In the genomic region with DNA sequence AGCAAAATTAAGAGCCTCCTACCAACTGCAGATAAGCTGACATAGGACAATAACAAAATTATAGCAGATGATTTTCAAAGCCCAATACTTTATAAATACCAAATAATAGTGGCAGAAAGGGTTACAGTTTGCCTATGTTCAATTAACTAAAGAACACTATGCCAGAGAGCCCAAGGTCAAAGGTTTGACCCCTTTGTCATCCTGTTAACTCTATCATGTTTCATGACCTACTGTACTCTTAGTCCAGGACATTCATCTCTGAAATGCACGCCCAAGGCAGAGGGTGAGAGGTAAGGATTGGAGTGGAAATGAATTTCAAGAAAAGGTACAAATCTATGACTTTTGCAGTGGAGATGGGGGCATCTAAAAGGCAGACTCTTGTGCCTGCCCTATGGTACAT, we compare ENCODE assay signal across 14 cellular contexts.
DNase-seq lines count a peak whose midpoint lies in the region; ATAC-seq and TF ChIP-seq lines count a peak whose summit lies in the region.
"Had no signal": no experiment of that assay in that cellular context is flagged by ENCODE, and none has a peak within 500 bp of the region (broad histone marks: within the 10 kb centered on the region; RNA-seq: fewer than 3 reads in every experiment).

No MANE protein-coding gene starts in this region.

- H3K4me1 ChIP-seq in osteoblast (ENCODE audit: insufficient read depth, low read length), result no peaks in the 10 kb centered on the region
- H3K4me1 ChIP-seq: transverse colon had no signal

- no peaks in the 10 kb centered on the region for H3K79me2 ChIP-seq in osteoblast (ENCODE audit: insufficient read depth, low read length)

- no peaks in the 10 kb centered on the region for H4K20me1 ChIP-seq in osteoblast (ENCODE audit: insufficient read depth, low read length)

- TF ChIP-seq CTCF in osteoblast (IDR thresholded peaks at IDR 0.05; ENCODE audit: extremely low read depth, low read depth, low read length), result no peak

- no peaks in the 10 kb centered on the region for H3K9me3 Mint-ChIP-seq in activated CD8-positive, alpha-beta memory T cell treated with anti-CD3 and anti-CD28 coated beads, Interleukin-2, amount 10 ng/mL, durations not matched to agents 7 days and 5 days (ENCODE audit: low read depth)
- H3K9me3 Mint-ChIP-seq in IgD-negative memory B cell, result peaks cover 0 to 2% (median 0%) of the 10 kb centered on the region in 3 donors
- no peaks in the 10 kb centered on the region for H3K9me3 Mint-ChIP-seq in activated T-helper 17 cell treated with anti-CD3 and anti-CD28 coated beads, Interleukin-2, amount 50 U/mL, for 72 hours

- H3K27me3 Mint-ChIP-seq in activated CD8-positive, alpha-beta memory T cell treated with anti-CD3 and anti-CD28 coated beads, Interleukin-2, amount 10 ng/mL, durations not matched to agents 7 days and 5 days, result peaks cover 3% of the 10 kb centered on the region
- peaks cover 1% of the 10 kb centered on the region for H3K27me3 Mint-ChIP-seq in IgD-negative memory B cell
- no peaks in the 10 kb centered on the region for H3K27me3 Mint-ChIP-seq in activated T-helper 17 cell treated with anti-CD3 and anti-CD28 coated beads, Interleukin-2, amount 50 U/mL, for 72 hours

- no peak overlapping the region for H3K27ac ChIP-seq in osteoblast (ENCODE audit: low read depth, low read length)
- H3K27ac ChIP-seq: C4-2B had no signal

- peak overlapping the region; percentile 62 for H3K4me3 ChIP-seq in osteoblast (ENCODE audit: insufficient read depth, low read length)
- H3K4me3 ChIP-seq: transverse colon had no signal

- H3K4me2 ChIP-seq in osteoblast (ENCODE audit: insufficient read depth, low read length), result peak overlapping the region; percentile 71

- H3K36me3 Mint-ChIP-seq in activated CD8-positive, alpha-beta memory T cell treated with anti-CD3 and anti-CD28 coated beads, Interleukin-2, amount 10 ng/mL, durations not matched to agents 7 days and 5 days, result peaks cover 5% of the 10 kb centered on the region
- H3K36me3 Mint-ChIP-seq in IgD-negative memory B cell, result peaks cover 4% of the 10 kb centered on the region
- no peaks in the 10 kb centered on the region for H3K36me3 Mint-ChIP-seq in activated T-helper 17 cell treated with anti-CD3 and anti-CD28 coated beads, Interleukin-2, amount 50 U/mL, for 72 hours (ENCODE audit: low read depth)

- H3K9me3 ChIP-seq in osteoblast (ENCODE audit: low read depth, low read length), result no peaks in the 10 kb centered on the region
- H3K9me3 ChIP-seq: transverse colon had no signal

- H3K27ac Mint-ChIP-seq in activated CD8-positive, alpha-beta memory T cell treated with anti-CD3 and anti-CD28 coated beads, Interleukin-2, amount 10 ng/mL, durations not matched to agents 7 days and 5 days, result peak overlapping the region; percentile 84
- peak overlapping the region in 2 of 3 donors; percentile 73 to 94 for H3K27ac Mint-ChIP-seq in IgD-negative memory B cell
- H3K27ac Mint-ChIP-seq in activated T-helper 17 cell treated with anti-CD3 and anti-CD28 coated beads, Interleukin-2, amount 50 U/mL, for 72 hours, result peak overlapping the region; percentile 61

- H2AFZ ChIP-seq in osteoblast (ENCODE audit: low read length), result no peak overlapping the region

- peaks cover 17% of the 10 kb centered on the region for H3K4me1 Mint-ChIP-seq in activated CD8-positive, alpha-beta memory T cell treated with anti-CD3 and anti-CD28 coated beads, Interleukin-2, amount 10 ng/mL, durations not matched to agents 7 days and 5 days
- H3K4me1 Mint-ChIP-seq in IgD-negative memory B cell, result peaks cover 35 to 50% (median 50%) of the 10 kb centered on the region in 3 donors
- H3K4me1 Mint-ChIP-seq in activated T-helper 17 cell treated with anti-CD3 and anti-CD28 coated beads, Interleukin-2, amount 50 U/mL, for 72 hours, result peaks cover 15% of the 10 kb centered on the region

- H3K27me3 ChIP-seq in osteoblast (ENCODE audit: insufficient read depth, low read length), result no peaks in the 10 kb centered on the region
- H3K27me3 ChIP-seq: transverse colon had no signal

- ATAC-seq in activated CD8-positive, alpha-beta memory T cell treated with anti-CD3 and anti-CD28 coated beads, Interleukin-2, amount 10 ng/mL, durations not matched to agents 7 days and 5 days, result no peak
- no peak for ATAC-seq in activated T-helper 17 cell treated with anti-CD3 and anti-CD28 coated beads, Interleukin-2, amount 50 U/mL, for 72 hours (replicated peaks)
- ATAC-seq: esophagus mucosa had no signal

- peak overlapping the region; percentile 75 for H3K4me3 Mint-ChIP-seq in activated CD8-positive, alpha-beta memory T cell treated with anti-CD3 and anti-CD28 coated beads, Interleukin-2, amount 10 ng/mL, durations not matched to agents 7 days and 5 days
- H3K4me3 Mint-ChIP-seq in IgD-negative memory B cell, result peak overlapping the region; percentile 69 to 93 (median 86)
- peak overlapping the region; percentile 69 for H3K4me3 Mint-ChIP-seq in activated T-helper 17 cell treated with anti-CD3 and anti-CD28 coated beads, Interleukin-2, amount 50 U/mL, for 72 hours

- CTCF ChIA-PET in activated CD8-positive, alpha-beta memory T cell treated with anti-CD3 and anti-CD28 coated beads, Interleukin-2, amount 10 ng/mL, durations not matched to agents 7 days and 5 days (lab: Charles Lee), result no interaction called here

- DNase-seq in activated CD8-positive, alpha-beta memory T cell treated with anti-CD3 and anti-CD28 coated beads, Interleukin-2, amount 10 ng/mL, durations not matched to agents 7 days and 5 days, result no peak
- DNase-seq in activated CD8-positive, alpha-beta memory T cell treated with anti-CD3 and anti-CD28 coated beads, Interleukin-2, amount 50 U/mL, for 4 hours, result no peak
- no peak for DNase-seq in osteoblast (ENCODE audit: insufficient read length, low spot score, missing footprints)
- DNase-seq in SW480 (ENCODE audit: low spot score), result no peak
- no peak for DNase-seq in NCI-H128 (lab: John Stamatoyannopoulos, UW; ENCODE audit: unreplicated experiment)
- no peak for DNase-seq in stimulated activated CD4-positive, alpha-beta T cell treated with anti-CD3 and anti-CD28 coated beads, Interleukin-4, amount 100 ng/mL, for 4 hours
- DNase-seq: DMS79, NCI-H2029 treated with DMSO at 0.1 percent for 48 hours, retina had no signal

- no peaks in the 10 kb centered on the region for H3K36me3 ChIP-seq in osteoblast (ENCODE audit: insufficient read depth, low read length)
- H3K36me3 ChIP-seq: transverse colon had no signal
